ENCODE assay signal across 19 cellular contexts in the genomic region with DNA sequence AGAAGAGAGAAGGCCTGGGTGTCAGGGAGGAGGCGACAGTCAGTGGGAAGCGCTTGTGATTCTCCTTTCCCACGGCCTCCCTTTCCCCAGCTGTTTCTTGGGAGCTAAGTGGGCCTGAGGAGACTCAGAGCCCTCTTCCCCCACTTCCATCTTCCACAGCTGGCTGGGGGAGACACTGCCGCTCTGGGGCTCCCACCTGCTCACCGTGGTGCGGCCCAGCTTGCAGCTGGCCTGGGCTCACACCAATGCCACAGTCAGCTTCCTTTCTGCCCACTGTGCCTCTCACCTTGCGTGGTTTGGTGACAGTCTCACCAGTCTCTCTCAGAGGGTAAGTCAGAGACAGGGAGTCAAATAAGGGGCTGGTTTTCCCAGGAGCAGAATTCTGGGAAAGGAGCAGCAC. TPM values are rescaled to one million over a fixed set of nuclear protein-coding genes. Genes with fewer than 3 reads are reported as not detected.
DNase-seq lines count a peak whose midpoint lies in the region; ATAC-seq, FAIRE-seq and TF ChIP-seq lines count a peak whose summit lies in the region.
"Had no signal": no experiment of that assay in that cellular context is flagged by ENCODE, and none has a peak within 500 bp of the region (broad histone marks: within the 10 kb centered on the region; RNA-seq: fewer than 3 reads in every experiment).

No MANE protein-coding gene starts in this region.

- H3K4me1 Mint-ChIP-seq in stimulated activated naive B cell treated with anti-CD40 and anti-IgM and Interleukin-4, amounts not matched to agents 10 μg/mL and 1 μg/mL and 100 μg/mL, for 72 hours, result peaks cover 34 to 52% of the 10 kb centered on the region in 2 donors
- H3K4me1 Mint-ChIP-seq in activated T-cell treated with anti-CD3 and anti-CD28 coated beads, Interleukin-2, amount 50 U/mL, for 72 hours (ENCODE audit: low read depth), result peaks cover 21% of the 10 kb centered on the region
- H3K4me1 Mint-ChIP-seq: GM23338 had no signal

- no peak for TF ChIP-seq RAD21 in K562 (CRISPR knock-in tag; conservative IDR thresholded peaks at IDR 0.05 in 1 of 2, IDR thresholded peaks at IDR 0.05 in 1 of 2)

- no peaks in the 10 kb centered on the region for H4K20me1 ChIP-seq in OCI-LY3 (ENCODE audit: insufficient read depth, low read length)
- H4K20me1 ChIP-seq in K562 (replicated peaks; ENCODE audit: control insufficient read depth, insufficient read depth, low read length), result no peaks in the 10 kb centered on the region

- in situ Hi-C loops in K562 (cut with MboI), result no loop called here

- no peak for TF ChIP-seq EP300 in K562 (IDR thresholded peaks at IDR 0.05; ENCODE audit: low read length)

- H3K4me2 ChIP-seq in OCI-LY3 (ENCODE audit: low read length) (no peak overlapping the region), K562 (ENCODE audit: insufficient read depth, low read length) (no peak overlapping the region)
- H3K4me2 ChIP-seq: BLaER1, GM23338 had no signal

- peaks cover 41% of the 10 kb centered on the region for H3K4me1 ChIP-seq in OCI-LY3 (ENCODE audit: low read length)
- H3K4me1 ChIP-seq in K562 (replicated peaks in 1 of 2; ENCODE audit: control insufficient read depth in 2 of 2, insufficient read depth in 2 of 2, low read length in 2 of 2), result no peaks in the 10 kb centered on the region; a peak in 1 of 5 replicates
- H3K4me1 ChIP-seq: Caco-2 had no signal

- no peaks in the 10 kb centered on the region for H3K27me3 ChIP-seq in OCI-LY3 (ENCODE audit: low read depth, low read length)
- no peaks in the 10 kb centered on the region for H3K27me3 ChIP-seq in K562 (ENCODE audit: control insufficient read depth in 2 of 2, insufficient read depth in 2 of 2, low read length in 2 of 2)
- H3K27me3 ChIP-seq: BLaER1 had no signal

- H3K27ac ChIP-seq in OCI-LY3 (ENCODE audit: low read length), result peak overlapping the region; percentile 99
- no peak overlapping the region for H3K27ac ChIP-seq in K562 (ENCODE audit: extremely low read depth, low read depth, low read length)
- H3K27ac ChIP-seq: BLaER1, C4-2B had no signal

- H3K9ac ChIP-seq in OCI-LY3 (ENCODE audit: low read length), result no peak overlapping the region
- H3K9ac ChIP-seq in K562 (ENCODE audit: insufficient read depth in 1 of 2, low read depth in 2 of 2, low read length in 2 of 2), result 0 out of 4 replicates have a peak overlapping the region, but pooled peaks of 1 of the 2 experiments have one; percentile 38
- H3K9ac ChIP-seq: BLaER1 had no signal

- DNase-seq in K562 (ENCODE audit: extremely low read depth in 1 of 4, low spot score in 3 of 4) (no peak), posterior vena cava (ENCODE audit: low spot score) (peak; percentile 56), hypothalamus (lab: John Stamatoyannopoulos, UW) (no peak)
- no peak for DNase-seq in stimulated activated naive B cell treated with anti-CD40 and anti-IgM and Interleukin-4, amounts not matched to agents 10 μg/mL and 1 μg/mL and 100 μg/mL, for 72 hours
- no peak for DNase-seq in effector CD4-positive, alpha-beta T cell
- no peak for DNase-seq in activated T-cell treated with anti-CD3 and anti-CD28 coated beads, Interleukin-2, amount 50 U/mL, for 72 hours
- DNase-seq: Caco-2; CD4-positive, CD25-positive, alpha-beta regulatory T cell; CD8-positive, alpha-beta T cell; DMS153; DND-41; H9 had no signal

- CTCF ChIA-PET in K562 (lab: Yijun Ruan, JAX; ENCODE audit: low intra/inter-chr PET ratio), result no interaction called here

- no peaks in the 10 kb centered on the region for H3K27me3 Mint-ChIP-seq in stimulated activated naive B cell treated with anti-CD40 and anti-IgM and Interleukin-4, amounts not matched to agents 10 μg/mL and 1 μg/mL and 100 μg/mL, for 72 hours
- no peaks in the 10 kb centered on the region for H3K27me3 Mint-ChIP-seq in activated T-cell treated with anti-CD3 and anti-CD28 coated beads, Interleukin-2, amount 50 U/mL, for 72 hours (ENCODE audit: low read depth)
- H3K27me3 Mint-ChIP-seq: CD4-positive, CD25-positive, alpha-beta regulatory T cell had no signal

- BruUV-seq in K562 (replicated peaks; lab: Mats Ljungman, UMichigan), result no TSS peak

- no peak for FAIRE-seq in K562 (lab: Jason Lieb, UNC)
- FAIRE-seq: G401.6, GM12892 had no signal

- H3K79me2 ChIP-seq in OCI-LY3 (ENCODE audit: low read length) (peaks cover 10% of the 10 kb centered on the region), K562 (ENCODE audit: control insufficient read depth, insufficient read depth, low read length) (peaks cover 8% of the 10 kb centered on the region)

- peaks cover 60 to 76% of the 10 kb centered on the region in 2 donors for H3K36me3 Mint-ChIP-seq in stimulated activated naive B cell treated with anti-CD40 and anti-IgM and Interleukin-4, amounts not matched to agents 10 μg/mL and 1 μg/mL and 100 μg/mL, for 72 hours
- H3K36me3 Mint-ChIP-seq in activated T-cell treated with anti-CD3 and anti-CD28 coated beads, Interleukin-2, amount 50 U/mL, for 72 hours (ENCODE audit: insufficient read depth in 2 of 2), result peaks cover 7 to 21% of the 10 kb centered on the region in 2 donors

- ATAC-seq in K562, result no peak
- ATAC-seq in stimulated activated naive B cell treated with anti-CD40 and anti-IgM and Interleukin-4, amounts not matched to agents 10 μg/mL and 1 μg/mL and 100 μg/mL, for 72 hours (replicated peaks), result no peak
- ATAC-seq in activated T-cell treated with anti-CD3 and anti-CD28 coated beads, Interleukin-2, amount 50 U/mL, for 72 hours (replicated peaks in 1 of 2), result no peak
- ATAC-seq: CD8-positive, alpha-beta T cell; HCT116 had no signal

- WGBS in K562 (ENCODE audit: insufficient coverage, low coverage, missing lambda C conversion rate), result 89% methylated on average over 7 of the region's 7 CpGs

- no peak overlapping the region for H3K4me3 Mint-ChIP-seq in stimulated activated naive B cell treated with anti-CD40 and anti-IgM and Interleukin-4, amounts not matched to agents 10 μg/mL and 1 μg/mL and 100 μg/mL, for 72 hours
- H3K4me3 Mint-ChIP-seq in activated T-cell treated with anti-CD3 and anti-CD28 coated beads, Interleukin-2, amount 50 U/mL, for 72 hours, result no peak overlapping the region
- H3K4me3 Mint-ChIP-seq: CD8-positive, alpha-beta T cell; GM23338; H9 had no signal

- H2AFZ ChIP-seq in OCI-LY3 (ENCODE audit: low read depth, low read length), result no peak overlapping the region
- no peak overlapping the region for H2AFZ ChIP-seq in K562 (ENCODE audit: low read depth, low read length)
- H2AFZ ChIP-seq: GM23338 had no signal

- no peak for TF ChIP-seq CTCF in OCI-LY3 (IDR thresholded peaks at IDR 0.05; ENCODE audit: low read depth, low read length)
- no peak for TF ChIP-seq CTCF in K562 (IDR thresholded peaks at IDR 0.05 in 2 of 3, conservative IDR thresholded peaks at IDR 0.05 in 1 of 3; ENCODE audit: insufficient read depth in 2 of 3, low read depth in 1 of 3, low read length in 3 of 3)

- H3K9me3 Mint-ChIP-seq in stimulated activated naive B cell treated with anti-CD40 and anti-IgM and Interleukin-4, amounts not matched to agents 10 μg/mL and 1 μg/mL and 100 μg/mL, for 72 hours, result no peaks in the 10 kb centered on the region
- no peaks in the 10 kb centered on the region for H3K9me3 Mint-ChIP-seq in activated T-cell treated with anti-CD3 and anti-CD28 coated beads, Interleukin-2, amount 50 U/mL, for 72 hours
- H3K9me3 Mint-ChIP-seq: CD4-positive, CD25-positive, alpha-beta regulatory T cell; CD8-positive, alpha-beta T cell; GM23338; H9 had no signal

- H3K36me3 ChIP-seq in OCI-LY3 (replicated peaks; ENCODE audit: low read depth, low read length), result peaks cover 85% of the 10 kb centered on the region
- H3K36me3 ChIP-seq in K562 (ENCODE audit: control insufficient read depth, insufficient read depth, low read length), result peaks cover 88% of the 10 kb centered on the region

- H3K27ac Mint-ChIP-seq in stimulated activated naive B cell treated with anti-CD40 and anti-IgM and Interleukin-4, amounts not matched to agents 10 μg/mL and 1 μg/mL and 100 μg/mL, for 72 hours, result peak overlapping the region; percentile 47
- no peak overlapping the region for H3K27ac Mint-ChIP-seq in activated T-cell treated with anti-CD3 and anti-CD28 coated beads, Interleukin-2, amount 50 U/mL, for 72 hours
- H3K27ac Mint-ChIP-seq: CD4-positive, CD25-positive, alpha-beta regulatory T cell; CD8-positive, alpha-beta T cell; GM23338 had no signal

- intact Hi-C loops in K562 (cut with micrococcal nuclease), result no loop called here
- intact Hi-C loops in posterior vena cava (cut with DNase I), result loop anchor here (10.0 kb wide), 1 partner anchor 45 kb away; a partner anchor contains a TSS

- no peak overlapping the region for H3K4me3 ChIP-seq in OCI-LY3 (ENCODE audit: low read length)
- H3K4me3 ChIP-seq in K562, result no peak overlapping the region
- H3K4me3 ChIP-seq: BLaER1, GM23338 had no signal

- POLR2A ChIA-PET in K562 (lab: Yijun Ruan, JAX), result interaction anchor here (0.6 to 1.8 kb wide), 15 partner anchors 9 to 653 kb away, joined by 3 to 8 read pairs (median 3); a partner anchor contains a TSS

- H3K9me1 ChIP-seq in K562 (ENCODE audit: control insufficient read depth, insufficient read depth, low read length), result peaks cover 9% of the 10 kb centered on the region

- H3K9me3 ChIP-seq in OCI-LY3 (ENCODE audit: insufficient read depth, low read length) (peaks cover 5% of the 10 kb centered on the region; the same call in 1 of the 2 replicates), K562 (replicated peaks; ENCODE audit: control insufficient read depth, insufficient read depth, low read depth, low read length) (no peaks in the 10 kb centered on the region)
- H3K9me3 ChIP-seq: BLaER1, Caco-2 had no signal

- no peak for TF ChIP-seq POLR2A in K562 (conservative IDR thresholded peaks at IDR 0.05)

RNA-seq across cellular contexts. Expression of a gene that starts 7.1 kb away (rescaled TPM):
- 364 and 807 TPM in 2 replicates for total RNA-seq in K562 (2011; cell fraction: chromatin; rRNA removed; ENCODE audit: low replicate concordance)
- total RNA-seq in K562 (2011; cell fraction: nucleolus; rRNA removed), result 428 and 514 TPM in 2 replicates
- total RNA-seq in K562 (2011; cell fraction: nucleoplasm; rRNA removed), result 376 and 406 TPM in 2 replicates
- 18.9 and 23.7 TPM in 2 replicates for total RNA-seq in K562 (2014; rRNA removed)
- 31.0 and 34.3 TPM in 2 replicates for total RNA-seq in K562 (2014; rRNA removed; fragmentation: Illumina TruSeq; extraction: Trizol)
- 44.0 and 44.1 TPM in 2 replicates for total RNA-seq in K562 (2015; rRNA removed; fragmentation: Illumina TruSeq; extraction: Trizol)
- total RNA-seq in K562 (2021), result 78.5 and 79.6 TPM in 2 replicates
- 52.9 and 143 TPM in 2 replicates for polyA plus RNA-seq in K562 (2011; rRNA removed)
- 146 and 165 TPM in 2 replicates for polyA plus RNA-seq in K562 (2011; cell fraction: cytosol; rRNA removed)
- polyA plus RNA-seq in K562 (2011; cell fraction: nucleus; rRNA removed), result 466 and 543 TPM in 2 replicates
- polyA plus RNA-seq in K562 (2012), result 57.3 and 151 TPM in 2 replicates
- 76.9 and 81.4 TPM in 2 replicates for polyA plus RNA-seq in K562 (2014; fragmentation: Illumina TruSeq; extraction: Trizol)
- 10 to 100 TPM; 11.4 to 14.8 TPM for polyA plus RNA-seq in K562 (2014; fragmentation: Nextera tagmentation; extraction: Ambion mirVana)
- polyA plus RNA-seq in K562 (2014; rRNA removed), result 55.0 and 58.0 TPM in 2 replicates
- polyA minus RNA-seq in K562 (2011; rRNA and poly(A)+ RNA removed), result 123 TPM in 2 replicates
- polyA minus RNA-seq in K562 (2011; cell fraction: cytosol; rRNA and poly(A)+ RNA removed), result 96.4 and 118 TPM in 2 replicates
- polyA minus RNA-seq in K562 (2011; cell fraction: nucleus; rRNA and poly(A)+ RNA removed), result 142 and 264 TPM in 2 replicates
- total RNA-seq in posterior vena cava, result 10 to 100 TPM; 68.0 to 69.8 TPM
- 10 to 100 TPM; 50.5 to 53.6 TPM for total RNA-seq in activated T-cell treated with anti-CD3 and anti-CD28 coated beads, Interleukin-2, amount 50 U/mL, for 72 hours

RNA-seq across cellular contexts. Expression of a gene that starts 11.6 kb away (rescaled TPM):
- 40.2 and 80.6 TPM in 2 replicates for total RNA-seq in K562 (2011; cell fraction: chromatin; rRNA removed; ENCODE audit: low replicate concordance)
- 34.5 and 47.0 TPM in 2 replicates for total RNA-seq in K562 (2011; cell fraction: nucleolus; rRNA removed)
- 34.2 and 36.7 TPM in 2 replicates for total RNA-seq in K562 (2011; cell fraction: nucleoplasm; rRNA removed)
- total RNA-seq in K562 (2014; rRNA removed) (26.2 and 30.3 TPM in 2 replicates), K562 (2014; rRNA removed; fragmentation: Illumina TruSeq; extraction: Trizol) (25.8 and 26.4 TPM in 2 replicates), K562 (2015; rRNA removed; fragmentation: Illumina TruSeq; extraction: Trizol) (28.7 and 29.1 TPM in 2 replicates), K562 (2021) (37.6 and 40.3 TPM in 2 replicates), posterior vena cava (10 to 100 TPM; 20.0 to 22.9 TPM)
- polyA plus RNA-seq in K562 (2011; rRNA removed) (48.3 and 52.7 TPM in 2 replicates), K562 (2014; fragmentation: Illumina TruSeq; extraction: Trizol) (49.5 and 52.3 TPM in 2 replicates), K562 (2014; fragmentation: Nextera tagmentation; extraction: Ambion mirVana) (1 to 10 TPM; 3.3 to 6.3 TPM), K562 (2014; rRNA removed) (24.9 and 33.8 TPM in 2 replicates)
- polyA plus RNA-seq in K562 (2011; cell fraction: cytosol; rRNA removed), result 61.4 and 68.7 TPM in 2 replicates
- polyA plus RNA-seq in K562 (2011; cell fraction: nucleus; rRNA removed), result 59.7 and 61.5 TPM in 2 replicates
- polyA plus RNA-seq in K562 (2012), result 33.2 and 62.0 TPM in 2 replicates
- polyA minus RNA-seq in K562 (2011; rRNA and poly(A)+ RNA removed), result 42.1 and 50.9 TPM in 2 replicates
- 22.4 and 26.2 TPM in 2 replicates for polyA minus RNA-seq in K562 (2011; cell fraction: cytosol; rRNA and poly(A)+ RNA removed)
- polyA minus RNA-seq in K562 (2011; cell fraction: nucleus; rRNA and poly(A)+ RNA removed), result 20.7 and 27.2 TPM in 2 replicates
- 10 to 100 TPM; 12.1 to 16.1 TPM for total RNA-seq in activated T-cell treated with anti-CD3 and anti-CD28 coated beads, Interleukin-2, amount 50 U/mL, for 72 hours

RNA-seq across cellular contexts. Expression of a gene that starts 31.6 kb away (rescaled TPM):
- 32.9 and 75.2 TPM in 2 replicates for total RNA-seq in K562 (2011; cell fraction: chromatin; rRNA removed; ENCODE audit: low replicate concordance)
- total RNA-seq in K562 (2011; cell fraction: nucleolus; rRNA removed), result 76.6 and 92.2 TPM in 2 replicates
- total RNA-seq in K562 (2011; cell fraction: nucleoplasm; rRNA removed), result 88.9 and 136 TPM in 2 replicates
- 186 and 199 TPM in 2 replicates for total RNA-seq in K562 (2014; rRNA removed)
- total RNA-seq in K562 (2014; rRNA removed; fragmentation: Illumina TruSeq; extraction: Trizol), result 263 and 292 TPM in 2 replicates
- 335 and 366 TPM in 2 replicates for total RNA-seq in K562 (2015; rRNA removed; fragmentation: Illumina TruSeq; extraction: Trizol)
- total RNA-seq in K562 (2021), result 239 and 266 TPM in 2 replicates
- polyA plus RNA-seq in K562 (2011; rRNA removed), result 328 and 435 TPM in 2 replicates
- polyA plus RNA-seq in K562 (2011; cell fraction: cytosol; rRNA removed), result 794 and 995 TPM in 2 replicates
- 204 and 270 TPM in 2 replicates for polyA plus RNA-seq in K562 (2011; cell fraction: nucleus; rRNA removed)
- polyA plus RNA-seq in K562 (2012), result 363 and 494 TPM in 2 replicates
- polyA plus RNA-seq in K562 (2014; fragmentation: Illumina TruSeq; extraction: Trizol), result 503 and 545 TPM in 2 replicates
- polyA plus RNA-seq in K562 (2014; fragmentation: Nextera tagmentation; extraction: Ambion mirVana), result 1,000 to 10,000 TPM; 1,144 to 1,155 TPM
- 355 and 369 TPM in 2 replicates for polyA plus RNA-seq in K562 (2014; rRNA removed)
- 170 and 193 TPM in 2 replicates for polyA minus RNA-seq in K562 (2011; rRNA and poly(A)+ RNA removed)
- 371 and 384 TPM in 2 replicates for polyA minus RNA-seq in K562 (2011; cell fraction: cytosol; rRNA and poly(A)+ RNA removed)
- polyA minus RNA-seq in K562 (2011; cell fraction: nucleus; rRNA and poly(A)+ RNA removed), result 63.4 and 99.5 TPM in 2 replicates
- total RNA-seq in posterior vena cava, result 100 to 1,000 TPM; 222 to 314 TPM
- 100 to 1,000 TPM; 238 to 260 TPM for total RNA-seq in activated T-cell treated with anti-CD3 and anti-CD28 coated beads, Interleukin-2, amount 50 U/mL, for 72 hours

RNA-seq across cellular contexts. Expression of a gene that starts 38.5 kb away (rescaled TPM):
- total RNA-seq in K562 (2011; cell fraction: chromatin; rRNA removed; ENCODE audit: low replicate concordance), result 0.26 and 1.00 TPM in 2 replicates
- total RNA-seq in K562 (2011; cell fraction: nucleolus; rRNA removed), result 1.6 and 2.0 TPM in 2 replicates
- total RNA-seq in K562 (2011; cell fraction: nucleoplasm; rRNA removed), result 0.51 and 0.61 TPM in 2 replicates
- total RNA-seq in K562 (2014; rRNA removed) (2.2 and 2.7 TPM in 2 replicates), K562 (2014; rRNA removed; fragmentation: Illumina TruSeq; extraction: Trizol) (0.04 TPM in 1 of 2 replicates, not detected in the other), K562 (2015; rRNA removed; fragmentation: Illumina TruSeq; extraction: Trizol) (0.54 and 0.75 TPM in 2 replicates), K562 (2021) (1.0 and 1.5 TPM in 2 replicates), posterior vena cava (100 to 1,000 TPM; 178 to 323 TPM)
- polyA plus RNA-seq in K562 (2011; rRNA removed) (0.24 and 0.43 TPM in 2 replicates), K562 (2014; fragmentation: Illumina TruSeq; extraction: Trizol) (0.06 and 0.37 TPM in 2 replicates), K562 (2014; fragmentation: Nextera tagmentation; extraction: Ambion mirVana) (not detected), K562 (2014; rRNA removed) (0.94 and 1.1 TPM in 2 replicates)
- 0.63 and 1.3 TPM in 2 replicates for polyA plus RNA-seq in K562 (2011; cell fraction: cytosol; rRNA removed)
- 1.1 and 2.4 TPM in 2 replicates for polyA plus RNA-seq in K562 (2011; cell fraction: nucleus; rRNA removed)
- polyA plus RNA-seq in K562 (2012), result 1.1 and 1.7 TPM in 2 replicates
- 0.12 and 0.25 TPM in 2 replicates for polyA minus RNA-seq in K562 (2011; rRNA and poly(A)+ RNA removed)
- 0.46 and 0.67 TPM in 2 replicates for polyA minus RNA-seq in K562 (2011; cell fraction: cytosol; rRNA and poly(A)+ RNA removed)
- 0.78 and 0.94 TPM in 2 replicates for polyA minus RNA-seq in K562 (2011; cell fraction: nucleus; rRNA and poly(A)+ RNA removed)
- 1 to 10 TPM in 1 of 2 donors, under 1 TPM in 1; 0.36 to 1.0 TPM for total RNA-seq in activated T-cell treated with anti-CD3 and anti-CD28 coated beads, Interleukin-2, amount 50 U/mL, for 72 hours

RNA-seq across cellular contexts. Expression of a gene that starts 46.7 kb away (rescaled TPM):
- total RNA-seq in K562 (2011; cell fraction: chromatin; rRNA removed; ENCODE audit: low replicate concordance), result 2.0 and 6.1 TPM in 2 replicates
- 5.5 and 8.5 TPM in 2 replicates for total RNA-seq in K562 (2011; cell fraction: nucleolus; rRNA removed)
- total RNA-seq in K562 (2011; cell fraction: nucleoplasm; rRNA removed), result 5.1 and 5.5 TPM in 2 replicates
- 5.8 and 9.8 TPM in 2 replicates for total RNA-seq in K562 (2014; rRNA removed)
- 2.4 and 3.6 TPM in 2 replicates for total RNA-seq in K562 (2014; rRNA removed; fragmentation: Illumina TruSeq; extraction: Trizol)
- total RNA-seq in K562 (2015; rRNA removed; fragmentation: Illumina TruSeq; extraction: Trizol), result 8.8 and 9.2 TPM in 2 replicates
- total RNA-seq in K562 (2021), result 10.7 and 13.2 TPM in 2 replicates
- polyA plus RNA-seq in K562 (2011; rRNA removed), result 3.4 and 3.7 TPM in 2 replicates
- 4.3 and 6.2 TPM in 2 replicates for polyA plus RNA-seq in K562 (2011; cell fraction: cytosol; rRNA removed)
- 9.1 and 9.7 TPM in 2 replicates for polyA plus RNA-seq in K562 (2011; cell fraction: nucleus; rRNA removed)
- 15.4 and 17.5 TPM in 2 replicates for polyA plus RNA-seq in K562 (2012)
- 6.2 TPM in 2 replicates for polyA plus RNA-seq in K562 (2014; fragmentation: Illumina TruSeq; extraction: Trizol)
- polyA plus RNA-seq in K562 (2014; fragmentation: Nextera tagmentation; extraction: Ambion mirVana), result 1 to 10 TPM; 1.5 to 2.7 TPM
- 4.8 and 5.2 TPM in 2 replicates for polyA plus RNA-seq in K562 (2014; rRNA removed)
- 2.0 and 2.2 TPM in 2 replicates for polyA minus RNA-seq in K562 (2011; rRNA and poly(A)+ RNA removed)
- polyA minus RNA-seq in K562 (2011; cell fraction: cytosol; rRNA and poly(A)+ RNA removed), result 5.2 and 6.2 TPM in 2 replicates
- polyA minus RNA-seq in K562 (2011; cell fraction: nucleus; rRNA and poly(A)+ RNA removed), result 3.3 and 3.4 TPM in 2 replicates
- 1 to 10 TPM; 5.7 to 7.8 TPM for total RNA-seq in posterior vena cava
- 10 to 100 TPM; 11.9 to 12.9 TPM for total RNA-seq in activated T-cell treated with anti-CD3 and anti-CD28 coated beads, Interleukin-2, amount 50 U/mL, for 72 hours
